In genomic region chr11:44799036-44799435, GRCh38 we compare ENCODE assay signal across 22 cellular contexts.
DNase-seq lines count a peak whose midpoint lies in the region; ATAC-seq and TF ChIP-seq lines count a peak whose summit lies in the region.
"Had no signal": no experiment of that assay in that cellular context is flagged by ENCODE, and none has a peak within 500 bp of the region (broad histone marks: within the 10 kb centered on the region; RNA-seq: fewer than 3 reads in every experiment).

No MANE protein-coding gene starts in this region.

- H3K36me3 Mint-ChIP-seq in WTC11 = no peaks in the 10 kb centered on the region
- H3K36me3 Mint-ChIP-seq in neural crest cell (ENCODE audit: low read depth) = peaks cover 2% of the 10 kb centered on the region
- H3K36me3 Mint-ChIP-seq: IgD-negative memory B cell had no signal

- H3K27ac ChIP-seq in esophagus muscularis mucosa (replicated peaks in 1 of 4) (peak overlapping the region; percentile 39 to 67 (median 59)), upper lobe of right lung (no peak overlapping the region), SK-N-SH (ENCODE audit: low read depth in 2 of 2, low read length in 1 of 2) (no peak overlapping the region)

- H3K9me3 Mint-ChIP-seq in WTC11 = no peaks in the 10 kb centered on the region
- no peaks in the 10 kb centered on the region for H3K9me3 Mint-ChIP-seq in neural crest cell
- H3K9me3 Mint-ChIP-seq: IgD-negative memory B cell had no signal

- H3K4me1 Mint-ChIP-seq in WTC11 = peaks cover 74% of the 10 kb centered on the region
- H3K4me1 Mint-ChIP-seq in neural crest cell = peaks cover 91% of the 10 kb centered on the region
- H3K4me1 Mint-ChIP-seq: IgD-negative memory B cell had no signal

- no peaks in the 10 kb centered on the region for H3F3A ChIP-seq in SK-N-SH (replicated peaks; ENCODE audit: insufficient read depth)

- TF ChIP-seq EP300 in esophagus muscularis mucosa (IDR thresholded peaks at IDR 0.05) (no peak), SK-N-SH (IDR thresholded peaks at IDR 0.05; ENCODE audit: borderline replicate concordance in 1 of 2, low read depth in 1 of 2, low read length in 1 of 2) (no peak)

- TF ChIP-seq POLR2A in esophagus muscularis mucosa (IDR thresholded peaks at IDR 0.05; ENCODE audit: low read depth) = no peak

- H3K36me3 ChIP-seq in esophagus muscularis mucosa (no peaks in the 10 kb centered on the region), upper lobe of right lung (no peaks in the 10 kb centered on the region), SK-N-SH (replicated peaks in 1 of 2; ENCODE audit: control insufficient read depth in 1 of 2, insufficient read depth in 2 of 2, low read length in 1 of 2) (no peaks in the 10 kb centered on the region)
- H3K36me3 ChIP-seq: MG63 had no signal

- H3K27ac Mint-ChIP-seq in WTC11 = 0 out of 2 replicates have a peak overlapping the region, but pooled peaks have one; percentile 2
- H3K27ac Mint-ChIP-seq in neural crest cell (ENCODE audit: unreplicated experiment) = peak overlapping the region; percentile 93

- ATAC-seq in WTC11 = no peak
- no peak for ATAC-seq in upper lobe of right lung
- ATAC-seq in HG02610 (IDR thresholded peaks at IDR 0.05; ENCODE audit: unreplicated experiment) = no peak

- no peak for TF ChIP-seq RAD21 in SK-N-SH (IDR thresholded peaks at IDR 0.05; ENCODE audit: low read length)

- H3K27me3 Mint-ChIP-seq in WTC11 (ENCODE audit: low read depth) (no peaks in the 10 kb centered on the region; the same call in 1 of the 2 replicates), neural crest cell (ENCODE audit: low read depth) (no peaks in the 10 kb centered on the region)

- H3K4me1 ChIP-seq in esophagus muscularis mucosa = peaks cover 4 to 86% (median 62%) of the 10 kb centered on the region in 4 donors
- no peaks in the 10 kb centered on the region for H3K4me1 ChIP-seq in upper lobe of right lung
- peaks cover 0 to 21% of the 10 kb centered on the region in 2 experiments; a peak in 2 of 4 replicates for H3K4me1 ChIP-seq in SK-N-SH (ENCODE audit: control insufficient read depth in 1 of 2, insufficient read depth in 2 of 2, low read depth in 1 of 2, low read length in 1 of 2)

- CTCF ChIA-PET in WTC11 (lab: Charles Lee) (interaction anchor here (1.0 to 2.3 kb wide), 8 partner anchors 11 to 129 kb away, joined by 3 to 19 read pairs (median 5); no protein-coding TSS in a partner anchor), SK-N-SH (lab: Yijun Ruan, JAX) (interaction anchor here (1.0 to 1.9 kb wide), 3 partner anchors 22 to 95 kb away, joined by 3 to 8 read pairs (median 4); no protein-coding TSS in a partner anchor)

- no peaks in the 10 kb centered on the region for H4K20me1 ChIP-seq in SK-N-SH (ENCODE audit: insufficient read depth)

- whole genome bisulfite sequencing in esophagus muscularis mucosa = 75% methylated on average over 10 of the region's 10 CpGs
- WGBS in SK-N-SH (ENCODE audit: low lambda C conversion rate) = 81% methylated on average over 10 of the region's 10 CpGs

- intact Hi-C loops in esophagus muscularis mucosa (cut with DNase I) (no loop called here), upper lobe of right lung (cut with DNase I) (no loop called here)

- H3K9ac ChIP-seq in SK-N-SH = no peak overlapping the region

- H3K79me2 ChIP-seq in SK-N-SH (ENCODE audit: insufficient read depth) = no peaks in the 10 kb centered on the region

- H3K4me3 ChIP-seq in esophagus muscularis mucosa (no peak overlapping the region), upper lobe of right lung (no peak overlapping the region), SK-N-SH (ENCODE audit: low read depth in 2 of 2, low read length in 1 of 2) (no peak overlapping the region)
- H3K4me3 ChIP-seq: MG63 had no signal

- DNase-seq in WTC11 (ENCODE audit: low spot score) = no peak
- no peak for DNase-seq in esophagus muscularis mucosa (ENCODE audit: extremely low spot score)
- DNase-seq in neural crest cell (ENCODE audit: low read depth, low spot score) = peak; percentile 39
- DNase-seq in upper lobe of right lung = peak; percentile 29
- DNase-seq in HuH-7 (ENCODE audit: low spot score) = no peak
- no peak for DNase-seq in SK-N-SH
- DNase-seq: ACHN, C1 segment of cervical spinal cord, DND-41, H7, Karpas-422, MG63, NCI-H1092, NCI-H146, NCI-H2029 treated with DMSO at 0.1 percent for 48 hours, NCI-H2171 treated with DMSO at 0.1 percent for 48 hours, NCI-H446 treated with DMSO at 0.1 percent for 48 hours, NCI-H69, OCI-M1, SHP77 treated with DMSO at 0.1 percent for 48 hours had no signal

- H2AFZ ChIP-seq in SK-N-SH (ENCODE audit: low read depth) = no peak overlapping the region

- H3K9me2 ChIP-seq in SK-N-SH = no peaks in the 10 kb centered on the region

- no peaks in the 10 kb centered on the region for H3K27me3 ChIP-seq in esophagus muscularis mucosa
- no peaks in the 10 kb centered on the region for H3K27me3 ChIP-seq in upper lobe of right lung
- H3K27me3 ChIP-seq in SK-N-SH (ENCODE audit: insufficient read depth) = peaks cover 23% of the 10 kb centered on the region
- H3K27me3 ChIP-seq: MG63 had no signal

- TF ChIP-seq CTCF in WTC11 (IDR thresholded peaks at IDR 0.05) (no peak), esophagus muscularis mucosa (IDR thresholded peaks at IDR 0.05) (no peak), neural crest cell (conservative IDR thresholded peaks at IDR 0.05) (no peak), upper lobe of right lung (IDR thresholded peaks at IDR 0.05) (no peak), SK-N-SH (IDR thresholded peaks at IDR 0.05) (no peak)

- POLR2A ChIA-PET in WTC11 (lab: Charles Lee) (no interaction called here), SK-N-SH (lab: Yijun Ruan, JAX) (interaction anchor here (0.6 kb wide), 1 partner anchor 12 kb away, joined by 4 read pairs; no protein-coding TSS in a partner anchor)

- H3K4me2 ChIP-seq in SK-N-SH = no peak overlapping the region

- no peaks in the 10 kb centered on the region for H3K9me3 ChIP-seq in esophagus muscularis mucosa
- no peaks in the 10 kb centered on the region for H3K9me3 ChIP-seq in upper lobe of right lung
- no peaks in the 10 kb centered on the region for H3K9me3 ChIP-seq in SK-N-SH
- H3K9me3 ChIP-seq: MG63 had no signal

- H3K4me3 Mint-ChIP-seq in WTC11 (no peak overlapping the region), neural crest cell (peak overlapping the region; percentile 66)
- H3K4me3 Mint-ChIP-seq: IgD-negative memory B cell had no signal

TF ChIP-seq in WTC11, 78 proteins besides CTCF, POLR2A, EP300 and RAD21 (continues in another document):
- TF ChIP-seq ATF3 (CRISPR knock-in tag; conservative IDR thresholded peaks at IDR 0.05) = no peak
- no peak for TF ChIP-seq TCF7 (CRISPR knock-in tag; IDR thresholded peaks at IDR 0.05; ENCODE audit: low read depth)
- TF ChIP-seq HMGXB4 (CRISPR knock-in tag; IDR thresholded peaks at IDR 0.05) = no peak
- TF ChIP-seq MXD4 (CRISPR knock-in tag; IDR thresholded peaks at IDR 0.05; ENCODE audit: borderline replicate concordance) = no peak
- no peak for TF ChIP-seq ZNF138 (CRISPR knock-in tag; conservative IDR thresholded peaks at IDR 0.05)

TF ChIP-seq in SK-N-SH, 30 proteins besides CTCF, POLR2A, EP300 and RAD21:
- TF ChIP-seq, protein P1, sequence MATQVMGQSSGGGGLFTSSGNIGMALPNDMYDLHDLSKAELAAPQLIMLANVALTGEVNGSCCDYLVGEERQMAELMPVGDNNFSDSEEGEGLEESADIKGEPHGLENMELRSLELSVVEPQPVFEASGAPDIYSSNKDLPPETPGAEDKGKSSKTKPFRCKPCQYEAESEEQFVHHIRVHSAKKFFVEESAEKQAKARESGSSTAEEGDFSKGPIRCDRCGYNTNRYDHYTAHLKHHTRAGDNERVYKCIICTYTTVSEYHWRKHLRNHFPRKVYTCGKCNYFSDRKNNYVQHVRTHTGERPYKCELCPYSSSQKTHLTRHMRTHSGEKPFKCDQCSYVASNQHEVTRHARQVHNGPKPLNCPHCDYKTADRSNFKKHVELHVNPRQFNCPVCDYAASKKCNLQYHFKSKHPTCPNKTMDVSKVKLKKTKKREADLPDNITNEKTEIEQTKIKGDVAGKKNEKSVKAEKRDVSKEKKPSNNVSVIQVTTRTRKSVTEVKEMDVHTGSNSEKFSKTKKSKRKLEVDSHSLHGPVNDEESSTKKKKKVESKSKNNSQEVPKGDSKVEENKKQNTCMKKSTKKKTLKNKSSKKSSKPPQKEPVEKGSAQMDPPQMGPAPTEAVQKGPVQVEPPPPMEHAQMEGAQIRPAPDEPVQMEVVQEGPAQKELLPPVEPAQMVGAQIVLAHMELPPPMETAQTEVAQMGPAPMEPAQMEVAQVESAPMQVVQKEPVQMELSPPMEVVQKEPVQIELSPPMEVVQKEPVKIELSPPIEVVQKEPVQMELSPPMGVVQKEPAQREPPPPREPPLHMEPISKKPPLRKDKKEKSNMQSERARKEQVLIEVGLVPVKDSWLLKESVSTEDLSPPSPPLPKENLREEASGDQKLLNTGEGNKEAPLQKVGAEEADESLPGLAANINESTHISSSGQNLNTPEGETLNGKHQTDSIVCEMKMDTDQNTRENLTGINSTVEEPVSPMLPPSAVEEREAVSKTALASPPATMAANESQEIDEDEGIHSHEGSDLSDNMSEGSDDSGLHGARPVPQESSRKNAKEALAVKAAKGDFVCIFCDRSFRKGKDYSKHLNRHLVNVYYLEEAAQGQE (IDR thresholded peaks at IDR 0.05; ENCODE audit: low read depth, low read length) = no peak

Comparison
In these comparisons a context has a peak if more than half of its experiments do, and no peak if none do; other contexts are left out.
1. DNase-seq: peak in neural crest cell (single experiment) and upper lobe of right lung (single experiment); none in WTC11 (single experiment), esophagus muscularis mucosa (single experiment), HuH-7 (single experiment) and SK-N-SH (single experiment).
2. H3K27ac ChIP-seq: peak in esophagus muscularis mucosa (4 of 4); none in upper lobe of right lung (single experiment) and SK-N-SH (0 of 2).